In the genomic region with DNA sequence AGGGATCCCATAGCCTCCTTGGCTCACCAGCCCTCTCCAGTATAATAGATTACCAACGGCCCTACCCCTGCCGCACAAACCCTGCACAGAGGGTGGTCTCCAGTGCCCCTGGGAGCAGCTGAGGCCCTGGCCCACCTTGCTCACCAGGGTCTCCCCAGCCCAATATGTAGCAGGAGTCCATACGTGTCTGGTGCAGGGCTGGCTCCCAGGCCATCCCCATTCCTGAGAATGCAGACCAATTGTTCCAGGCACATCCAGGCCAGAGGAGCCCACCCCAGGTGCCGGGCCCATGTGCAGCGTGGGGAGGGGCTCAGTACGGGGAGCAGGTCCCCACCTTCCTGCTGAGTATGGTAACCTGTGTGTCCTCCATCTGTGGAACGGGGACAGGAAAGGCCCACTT, we compare ENCODE assay signal across 15 cellular contexts.
DNase-seq lines count a peak whose midpoint lies in the region; ATAC-seq and TF ChIP-seq lines count a peak whose summit lies in the region.
"Had no signal": no experiment of that assay in that cellular context is flagged by ENCODE, and none has a peak within 500 bp of the region (broad histone marks: within the 10 kb centered on the region; RNA-seq: fewer than 3 reads in every experiment).

No MANE protein-coding gene starts in this region.

- peaks cover 0 to 90% (median 84%) of the 10 kb centered on the region in 10 experiments; a peak in 17 of 20 replicates for H3K4me1 ChIP-seq in BLaER1 treated with 17β-estradiol and CSF1 and Interleukin-3, amounts not matched to agents 10 nM and 100 nM
- no peaks in the 10 kb centered on the region for H3K4me1 ChIP-seq in osteoblast (ENCODE audit: insufficient read depth, low read length)

- H3K4me3 Mint-ChIP-seq in chondrocyte (ENCODE audit: unreplicated experiment), result no peak overlapping the region
- H3K4me3 Mint-ChIP-seq in activated CD4-positive, alpha-beta T cell treated with anti-CD3 and anti-CD28 coated beads, Interleukin-2, amount 10 ng/mL, durations not matched to agents 24 days and 14 days, result no peak overlapping the region
- H3K4me3 Mint-ChIP-seq: CD4-positive, CD25-positive, alpha-beta regulatory T cell; CD8-positive, alpha-beta memory T cell; H9 had no signal

- H3K9ac ChIP-seq in BLaER1 treated with 17β-estradiol and CSF1 and Interleukin-3, amounts not matched to agents 10 nM and 100 nM, result no peak overlapping the region

- H4K20me1 ChIP-seq in BLaER1 treated with 17β-estradiol and CSF1 and Interleukin-3, amounts not matched to agents 10 nM and 100 nM, result peaks cover 0 to 21% (median 0%) of the 10 kb centered on the region in 11 experiments; a peak in 4 of 22 replicates
- H4K20me1 ChIP-seq in osteoblast (ENCODE audit: insufficient read depth, low read length), result no peaks in the 10 kb centered on the region

- no peak overlapping the region for H3K4me3 ChIP-seq in BLaER1 treated with 17β-estradiol and CSF1 and Interleukin-3, amounts not matched to agents 10 nM and 100 nM
- no peak overlapping the region for H3K4me3 ChIP-seq in osteoblast (ENCODE audit: insufficient read depth, low read length)

- no peak overlapping the region for H3K27ac Mint-ChIP-seq in chondrocyte (ENCODE audit: unreplicated experiment)
- no peak overlapping the region for H3K27ac Mint-ChIP-seq in activated CD4-positive, alpha-beta T cell treated with anti-CD3 and anti-CD28 coated beads, Interleukin-2, amount 10 ng/mL, durations not matched to agents 24 days and 14 days
- H3K27ac Mint-ChIP-seq: CD4-positive, CD25-positive, alpha-beta regulatory T cell; CD8-positive, alpha-beta memory T cell had no signal

- intact Hi-C loops in left cardiac atrium (cut with DNase I), result no loop called here
- intact Hi-C loops in Right ventricle myocardium inferior (cut with DNase I), result no loop called here
- intact Hi-C loops in activated CD4-positive, alpha-beta T cell treated with anti-CD3 and anti-CD28 coated beads, Interleukin-2, amount 10 ng/mL, durations not matched to agents 24 days and 14 days (cut with micrococcal nuclease), result no loop called here

- peaks cover 1% of the 10 kb centered on the region for H3K36me3 Mint-ChIP-seq in chondrocyte (ENCODE audit: low read depth)
- H3K36me3 Mint-ChIP-seq in activated CD4-positive, alpha-beta T cell treated with anti-CD3 and anti-CD28 coated beads, Interleukin-2, amount 10 ng/mL, durations not matched to agents 24 days and 14 days (ENCODE audit: low read depth), result no peaks in the 10 kb centered on the region
- H3K36me3 Mint-ChIP-seq: CD4-positive, CD25-positive, alpha-beta regulatory T cell; CD8-positive, alpha-beta memory T cell had no signal

- peak; percentile 16 for DNase-seq in left cardiac atrium
- DNase-seq in Right ventricle myocardium inferior (ENCODE audit: missing footprints), result no peak
- peak; percentile 57 for DNase-seq in chondrocyte (ENCODE audit: low spot score)
- DNase-seq in osteoblast (ENCODE audit: insufficient read length, low spot score, missing footprints), result peak; percentile 49
- no peak for DNase-seq in activated CD4-positive, alpha-beta T cell treated with anti-CD3 and anti-CD28 coated beads, Interleukin-2, amount 10 ng/mL, durations not matched to agents 24 days and 14 days
- DNase-seq: 8988T; C1 segment of cervical spinal cord; CD4-positive, CD25-positive, alpha-beta regulatory T cell; CD8-positive, alpha-beta memory T cell; COR-L47; GOT3; H9 had no signal

- no peaks in the 10 kb centered on the region for H3K9me3 Mint-ChIP-seq in chondrocyte (ENCODE audit: low read depth)
- H3K9me3 Mint-ChIP-seq in activated CD4-positive, alpha-beta T cell treated with anti-CD3 and anti-CD28 coated beads, Interleukin-2, amount 10 ng/mL, durations not matched to agents 24 days and 14 days, result no peaks in the 10 kb centered on the region
- H3K9me3 Mint-ChIP-seq: CD8-positive, alpha-beta memory T cell; H9 had no signal

- no peaks in the 10 kb centered on the region for H3K9me3 ChIP-seq in BLaER1 treated with 17β-estradiol and CSF1 and Interleukin-3, amounts not matched to agents 10 nM and 100 nM (replicated peaks in 1 of 11)
- H3K9me3 ChIP-seq in osteoblast (ENCODE audit: low read depth, low read length), result no peaks in the 10 kb centered on the region

- H3K4me2 ChIP-seq in BLaER1 treated with 17β-estradiol and CSF1 and Interleukin-3, amounts not matched to agents 10 nM and 100 nM, result peak overlapping the region in 8 of 11 experiments; percentile 18 to 92 (median 76); a peak in 11 of 22 replicates
- no peak overlapping the region for H3K4me2 ChIP-seq in osteoblast (ENCODE audit: insufficient read depth, low read length)

- H3K27me3 ChIP-seq in BLaER1 treated with 17β-estradiol and CSF1 and Interleukin-3, amounts not matched to agents 10 nM and 100 nM, result peaks cover 0 to 20% (median 8%) of the 10 kb centered on the region in 11 experiments; a peak in 8 of 22 replicates
- no peaks in the 10 kb centered on the region for H3K27me3 ChIP-seq in osteoblast (ENCODE audit: insufficient read depth, low read length)

- no peak overlapping the region for H3K27ac ChIP-seq in BLaER1 treated with 17β-estradiol and CSF1 and Interleukin-3, amounts not matched to agents 10 nM and 100 nM
- H3K27ac ChIP-seq in osteoblast (ENCODE audit: low read depth, low read length), result no peak overlapping the region

- peaks cover 13% of the 10 kb centered on the region for H3K27me3 Mint-ChIP-seq in chondrocyte (ENCODE audit: low read depth)
- H3K27me3 Mint-ChIP-seq in activated CD4-positive, alpha-beta T cell treated with anti-CD3 and anti-CD28 coated beads, Interleukin-2, amount 10 ng/mL, durations not matched to agents 24 days and 14 days, result no peaks in the 10 kb centered on the region

- ATAC-seq in left cardiac atrium, result no peak
- ATAC-seq in Right ventricle myocardium inferior, result no peak
- ATAC-seq in GM18907 (IDR thresholded peaks at IDR 0.05; ENCODE audit: unreplicated experiment), result no peak
- ATAC-seq in GM18858 (IDR thresholded peaks at IDR 0.05; ENCODE audit: unreplicated experiment), result no peak

- no peaks in the 10 kb centered on the region for H3K4me1 Mint-ChIP-seq in chondrocyte (ENCODE audit: low read depth)
- H3K4me1 Mint-ChIP-seq in activated CD4-positive, alpha-beta T cell treated with anti-CD3 and anti-CD28 coated beads, Interleukin-2, amount 10 ng/mL, durations not matched to agents 24 days and 14 days, result no peaks in the 10 kb centered on the region
- H3K4me1 Mint-ChIP-seq: CD4-positive, CD25-positive, alpha-beta regulatory T cell; CD8-positive, alpha-beta memory T cell had no signal

- H3K36me3 ChIP-seq in BLaER1 treated with 17β-estradiol and CSF1 and Interleukin-3, amounts not matched to agents 10 nM and 100 nM, result no peaks in the 10 kb centered on the region
- no peaks in the 10 kb centered on the region for H3K36me3 ChIP-seq in osteoblast (ENCODE audit: insufficient read depth, low read length)

- H2AFZ ChIP-seq in osteoblast (ENCODE audit: low read length), result no peak overlapping the region

- no peaks in the 10 kb centered on the region for H3K79me2 ChIP-seq in osteoblast (ENCODE audit: insufficient read depth, low read length)

- TF ChIP-seq CTCF in chondrocyte (IDR thresholded peaks at IDR 0.05) (no peak), osteoblast (IDR thresholded peaks at IDR 0.05; ENCODE audit: extremely low read depth, low read depth, low read length) (no peak)

Comparison
In these comparisons a context has a peak if more than half of its experiments do, and no peak if none do; other contexts are left out.
1. DNase-seq: peak in left cardiac atrium (single experiment), chondrocyte (single experiment) and osteoblast (single experiment); none in Right ventricle myocardium inferior (single experiment) and activated CD4-positive, alpha-beta T cell treated with anti-CD3 and anti-CD28 coated beads, Interleukin-2, amount 10 ng/mL, durations not matched to agents 24 days and 14 days (single experiment).